Comparison of ENCODE assay signal across 1 cellular context in genomic region chr7:148472406-148472805, GRCh38.
TF ChIP-seq lines count a peak whose summit lies in the region.

No MANE protein-coding gene starts in this region.

TF ChIP-seq in HCT116, 20 proteins besides CTCF, POLR2A, EP300 and RAD21 (continued from another document):
- no peak for TF ChIP-seq ATF3 (IDR thresholded peaks at IDR 0.05)
- no peak for TF ChIP-seq FOSL1 (IDR thresholded peaks at IDR 0.05; ENCODE audit: low read depth)
- no peak for TF ChIP-seq SP1 (IDR thresholded peaks at IDR 0.05; ENCODE audit: low read depth)
- no peak for TF ChIP-seq SRF (IDR thresholded peaks at IDR 0.05; ENCODE audit: low read depth)
- no peak for TF ChIP-seq ZFX (IDR thresholded peaks at IDR 0.05)
- TF ChIP-seq EGR1 (IDR thresholded peaks at IDR 0.05; ENCODE audit: low read depth) = no peak
- TF ChIP-seq MAX (IDR thresholded peaks at IDR 0.05) = no peak
- no peak for TF ChIP-seq YY1 (IDR thresholded peaks at IDR 0.05; ENCODE audit: extremely low read depth, insufficient replicate concordance, low read depth, low read length)
- no peak for TF ChIP-seq ZBTB33 (IDR thresholded peaks at IDR 0.05; ENCODE audit: extremely low read depth, insufficient replicate concordance, low read length)
- no peak for TF ChIP-seq POLR2AphosphoS5 (IDR thresholded peaks at IDR 0.05; ENCODE audit: low read depth, low read length)
- no peak for TF ChIP-seq TCF7L2 (IDR thresholded peaks at IDR 0.05; ENCODE audit: borderline replicate concordance, extremely low read depth, insufficient read depth, insufficient read length)
- no peak for TF ChIP-seq ZNF274 (IDR thresholded peaks at IDR 0.05; ENCODE audit: low read depth, low read length)
- TF ChIP-seq CEBPB (IDR thresholded peaks at IDR 0.05; ENCODE audit: low read depth) = no peak
- TF ChIP-seq EZH2phosphoT487 (IDR thresholded peaks at IDR 0.05; ENCODE audit: borderline replicate concordance) = no peak
- no peak for TF ChIP-seq EZH2 (IDR thresholded peaks at IDR 0.05)
- no peak for TF ChIP-seq CBX3 (IDR thresholded peaks at IDR 0.05; ENCODE audit: low read depth)
- TF ChIP-seq REST (IDR thresholded peaks at IDR 0.05; ENCODE audit: low read depth) = no peak
- no peak for TF ChIP-seq ELF1 (IDR thresholded peaks at IDR 0.05; ENCODE audit: borderline replicate concordance, low read depth)
